9 cellular contexts compared by ENCODE assay signal in genomic region chr3:131543714-131544113, GRCh38. TPM values are rescaled to one million over a fixed set of nuclear protein-coding genes. Genes with fewer than 3 reads are reported as not detected.
DNase-seq lines count a peak whose midpoint lies in the region; ATAC-seq and TF ChIP-seq lines count a peak whose summit lies in the region.
"Had no signal": no experiment of that assay in that cellular context is flagged by ENCODE, and none has a peak within 500 bp of the region (broad histone marks: within the 10 kb centered on the region; RNA-seq: fewer than 3 reads in every experiment).

No MANE protein-coding gene starts in this region.

- no peak overlapping the region for H2BK20ac ChIP-seq in H9 (ENCODE audit: low read depth, low read length, poor library complexity, severe bottlenecking)

- no peak overlapping the region for H3K27ac Mint-ChIP-seq in H9
- H3K27ac Mint-ChIP-seq in glutamatergic neuron (ENCODE audit: unreplicated experiment), result no peak overlapping the region
- H3K27ac Mint-ChIP-seq: activated CD8-positive, alpha-beta T cell treated with anti-CD3 and anti-CD28 coated beads, Interleukin-2, amount 10 ng/mL, durations not matched to agents 7 days and 5 days had no signal

- H2AK5ac ChIP-seq in H9 (ENCODE audit: insufficient read length, low read length), result no peak overlapping the region

- no peak overlapping the region for H4K8ac ChIP-seq in H9 (replicated peaks; ENCODE audit: insufficient read length, low read depth, low read length)

- no peak overlapping the region for H3K14ac ChIP-seq in H9 (ENCODE audit: insufficient read depth, low read length)

- no peak overlapping the region for H2BK5ac ChIP-seq in H9 (ENCODE audit: insufficient read length, low read length)

- H3K4me2 ChIP-seq in H9 (ENCODE audit: insufficient read depth, insufficient read length, low read length) (no peak overlapping the region), hepatocyte (no peak overlapping the region)

- no peaks in the 10 kb centered on the region for H3K23me2 ChIP-seq in H9 (ENCODE audit: insufficient read length, low read depth, low read length, poor library complexity, severe bottlenecking)

- H2AFZ ChIP-seq in H9 (ENCODE audit: low read length), result no peak overlapping the region
- H2AFZ ChIP-seq in hepatocyte, result no peak overlapping the region

- H3K4ac ChIP-seq in H9 (ENCODE audit: low read depth, low read length), result no peak overlapping the region

- no peak overlapping the region for H4K91ac ChIP-seq in H9 (ENCODE audit: insufficient read length, low read depth, low read length)

- H3K18ac ChIP-seq in H9 (ENCODE audit: insufficient read length, low read depth, low read length), result no peak overlapping the region

- H2BK12ac ChIP-seq in H9 (ENCODE audit: insufficient read length, low read depth, low read length), result no peak overlapping the region

- no peaks in the 10 kb centered on the region for H3K36me3 ChIP-seq in adipocyte (ENCODE audit: control insufficient read depth, insufficient read depth, low read length, severe bottlenecking)
- no peaks in the 10 kb centered on the region for H3K36me3 ChIP-seq in hepatocyte (replicated peaks; ENCODE audit: insufficient read depth, low read depth)

- no peak overlapping the region for H3K56ac ChIP-seq in H9 (ENCODE audit: insufficient read length, low read depth, low read length)

- no peak overlapping the region for H3T11ph ChIP-seq in H9 (ENCODE audit: low read length)

- H4K5ac ChIP-seq in H9 (ENCODE audit: insufficient read length, low read depth, low read length), result no peak overlapping the region

- H3K79me1 ChIP-seq in H9 (ENCODE audit: insufficient read depth, low read depth, low read length, poor library complexity, severe bottlenecking), result no peaks in the 10 kb centered on the region

- H3K9me3 Mint-ChIP-seq in H9, result no peaks in the 10 kb centered on the region
- peaks cover 3% of the 10 kb centered on the region for H3K9me3 Mint-ChIP-seq in glutamatergic neuron (ENCODE audit: unreplicated experiment)

- no peak overlapping the region for H3K9ac ChIP-seq in H9 (ENCODE audit: extremely low read depth, insufficient read length, low read length)
- no peak overlapping the region for H3K9ac ChIP-seq in adipocyte (ENCODE audit: low read length)

- no peak overlapping the region for H3K23ac ChIP-seq in H9 (ENCODE audit: insufficient read length, low read depth, low read length)

- H3K4me3 Mint-ChIP-seq in H9 (no peak overlapping the region), glutamatergic neuron (ENCODE audit: unreplicated experiment) (no peak overlapping the region)
- H3K4me3 Mint-ChIP-seq: activated CD8-positive, alpha-beta T cell treated with anti-CD3 and anti-CD28 coated beads, Interleukin-2, amount 10 ng/mL, durations not matched to agents 7 days and 5 days had no signal

- H3K4me3 ChIP-seq in adipocyte (ENCODE audit: low read length) (no peak overlapping the region), hepatocyte (no peak overlapping the region)

- H3K36me3 Mint-ChIP-seq in H9 (ENCODE audit: insufficient read depth in 1 of 3, low read depth in 3 of 3) (no peaks in the 10 kb centered on the region), glutamatergic neuron (ENCODE audit: unreplicated experiment) (peaks cover 2% of the 10 kb centered on the region)

- no peaks in the 10 kb centered on the region for H3K4me1 ChIP-seq in H9 (ENCODE audit: insufficient read depth, low read length)
- H3K4me1 ChIP-seq in adipocyte (ENCODE audit: control insufficient read depth, insufficient read depth, low read length), result peaks cover 32% of the 10 kb centered on the region
- no peaks in the 10 kb centered on the region for H3K4me1 ChIP-seq in hepatocyte (ENCODE audit: insufficient read depth)

- no peaks in the 10 kb centered on the region for H3K4me1 Mint-ChIP-seq in H9
- peaks cover 7% of the 10 kb centered on the region for H3K4me1 Mint-ChIP-seq in glutamatergic neuron (ENCODE audit: low read depth, unreplicated experiment)

- H3K79me2 ChIP-seq in H9 (ENCODE audit: insufficient read depth, low read length) (no peaks in the 10 kb centered on the region), hepatocyte (no peaks in the 10 kb centered on the region)

- no peaks in the 10 kb centered on the region for H3K9me3 ChIP-seq in H9 (ENCODE audit: control insufficient read depth, low read depth, low read length)
- H3K9me3 ChIP-seq in adipocyte (ENCODE audit: control insufficient read depth, low read length), result no peaks in the 10 kb centered on the region
- no peaks in the 10 kb centered on the region for H3K9me3 ChIP-seq in hepatocyte (ENCODE audit: low read depth)

- ATAC-seq in GM19328 (IDR thresholded peaks at IDR 0.05; ENCODE audit: unreplicated experiment), result no peak
- ATAC-seq: activated CD8-positive, alpha-beta T cell treated with anti-CD3 and anti-CD28 coated beads, Interleukin-2, amount 10 ng/mL, durations not matched to agents 7 days and 5 days had no signal

- no peaks in the 10 kb centered on the region for H4K20me1 ChIP-seq in H9 (ENCODE audit: control insufficient read depth, insufficient read depth, insufficient read length)
- H4K20me1 ChIP-seq in hepatocyte (ENCODE audit: insufficient read depth, poor library complexity, severe bottlenecking), result no peaks in the 10 kb centered on the region

- H2BK15ac ChIP-seq in H9 (ENCODE audit: low read depth, low read length), result no peak overlapping the region

- H3K27ac ChIP-seq in H9 (ENCODE audit: insufficient read length, low read depth, low read length) (no peak overlapping the region), hepatocyte (no peak overlapping the region)

- H3K27me3 Mint-ChIP-seq in H9 (ENCODE audit: low read depth) (no peaks in the 10 kb centered on the region), glutamatergic neuron (ENCODE audit: unreplicated experiment) (peaks cover 3% of the 10 kb centered on the region)

- DNase-seq in H9, result peak; percentile 28
- DNase-seq in adipocyte (ENCODE audit: low read depth), result peak; percentile 75
- peak; percentile 67 for DNase-seq in hepatocyte (ENCODE audit: low spot score)
- DNase-seq in stromal cell of bone marrow (ENCODE audit: low read depth), result peak; percentile 84
- no peak for DNase-seq in glutamatergic neuron
- DNase-seq in effector CD4-positive, alpha-beta T cell, result no peak
- DNase-seq in stimulated activated CD4-positive, alpha-beta T cell treated with anti-CD3 and anti-CD28 coated beads, Interleukin-1b, Interleukin-23, amount 100 ng/mL, for 48 hours, result no peak
- DNase-seq: activated CD8-positive, alpha-beta T cell treated with anti-CD3 and anti-CD28 coated beads, Interleukin-2, amount 10 ng/mL, durations not matched to agents 7 days and 5 days had no signal

- TF ChIP-seq CTCF in H9 (conservative IDR thresholded peaks at IDR 0.05), result no peak
- TF ChIP-seq CTCF in hepatocyte (IDR thresholded peaks at IDR 0.05; ENCODE audit: poor library complexity), result no peak
- no peak for TF ChIP-seq CTCF in glutamatergic neuron (IDR thresholded peaks at IDR 0.05; ENCODE audit: partially characterized antibody, unreplicated experiment)

- H3K9me2 ChIP-seq in hepatocyte (replicated peaks; ENCODE audit: insufficient read depth), result no peaks in the 10 kb centered on the region

- no peak overlapping the region for H2BK120ac ChIP-seq in H9 (ENCODE audit: low read depth, low read length, poor library complexity, severe bottlenecking)

- H3K27me3 ChIP-seq in H9 (ENCODE audit: insufficient read depth, low read length), result no peaks in the 10 kb centered on the region
- no peaks in the 10 kb centered on the region for H3K27me3 ChIP-seq in adipocyte (replicated peaks; ENCODE audit: control insufficient read depth, insufficient read depth, low read length)
- peaks cover under 1% of the 10 kb centered on the region for H3K27me3 ChIP-seq in hepatocyte

RNA-seq across cellular contexts. Expression of gene MRPL3, which starts 40.9 kb away (rescaled TPM):
- total RNA-seq in H9 (2021), result 153 and 154 TPM in 2 replicates
- total RNA-seq in hepatocyte, result 113 and 126 TPM in 2 replicates
- 82.3 and 87.8 TPM in 2 replicates for polyA plus RNA-seq in hepatocyte
- total RNA-seq in glutamatergic neuron (ENCODE audit: unreplicated experiment), result 56.5 TPM

Comparison
In these comparisons a context has a peak if more than half of its experiments do, and no peak if none do; other contexts are left out.
1. DNase-seq: peak in H9 (single experiment), adipocyte (single experiment), hepatocyte (single experiment) and stromal cell of bone marrow (single experiment); none in glutamatergic neuron (single experiment), effector CD4-positive, alpha-beta T cell (single experiment) and stimulated activated CD4-positive, alpha-beta T cell treated with anti-CD3 and anti-CD28 coated beads, Interleukin-1b, Interleukin-23, amount 100 ng/mL, for 48 hours (single experiment).